Comparison of ENCODE assay signal across 9 cellular contexts in genomic region chr22:43956383-43956782, GRCh38. TPM values are rescaled to one million over a fixed set of nuclear protein-coding genes. Genes with fewer than 3 reads are reported as not detected.
DNase-seq lines count a peak whose midpoint lies in the region; ATAC-seq and TF ChIP-seq lines count a peak whose summit lies in the region.
"Had no signal": no experiment of that assay in that cellular context is flagged by ENCODE, and none has a peak within 500 bp of the region (broad histone marks: within the 10 kb centered on the region; RNA-seq: fewer than 3 reads in every experiment).

No MANE protein-coding gene starts in this region.

- H3K27me3 Mint-ChIP-seq in activated CD4-positive, alpha-beta memory T cell treated with anti-CD3 and anti-CD28 coated beads for 36 hours = no peaks in the 10 kb centered on the region
- peaks cover 10% of the 10 kb centered on the region for H3K27me3 Mint-ChIP-seq in stimulated activated memory B cell treated with anti-CD40 and anti-IgM and Interleukin-4, amounts not matched to agents 10 μg/mL and 1 μg/mL and 100 μg/mL, for 72 hours

- H4K20me1 ChIP-seq in hepatocyte (ENCODE audit: insufficient read depth, poor library complexity, severe bottlenecking) = peaks cover 14% of the 10 kb centered on the region

- no peak for ATAC-seq in stimulated activated memory B cell treated with anti-CD40 and anti-IgM and Interleukin-4, amounts not matched to agents 10 μg/mL and 1 μg/mL and 100 μg/mL, for 72 hours

- H3K36me3 ChIP-seq in hepatocyte (replicated peaks; ENCODE audit: insufficient read depth, low read depth) = no peaks in the 10 kb centered on the region

- H3K27me3 ChIP-seq in hepatocyte = no peaks in the 10 kb centered on the region

- peak overlapping the region; percentile 93 for H3K4me2 ChIP-seq in hepatocyte

- H3K36me3 Mint-ChIP-seq in activated CD4-positive, alpha-beta memory T cell treated with anti-CD3 and anti-CD28 coated beads for 36 hours = peaks cover 7% of the 10 kb centered on the region
- H3K36me3 Mint-ChIP-seq in stimulated activated memory B cell treated with anti-CD40 and anti-IgM and Interleukin-4, amounts not matched to agents 10 μg/mL and 1 μg/mL and 100 μg/mL, for 72 hours = peaks cover 6% of the 10 kb centered on the region

- peak overlapping the region; percentile 96 for H3K4me3 Mint-ChIP-seq in activated CD4-positive, alpha-beta memory T cell treated with anti-CD3 and anti-CD28 coated beads for 36 hours
- H3K4me3 Mint-ChIP-seq in stimulated activated memory B cell treated with anti-CD40 and anti-IgM and Interleukin-4, amounts not matched to agents 10 μg/mL and 1 μg/mL and 100 μg/mL, for 72 hours = peak overlapping the region; percentile 94

- CTCF ChIA-PET in activated CD4-positive, alpha-beta memory T cell treated with anti-CD3 and anti-CD28 coated beads for 36 hours (lab: Charles Lee) = interaction anchor here (1.3 kb wide), 1 partner anchor 10 kb away, joined by 4 read pairs; no protein-coding TSS in a partner anchor

- POLR2A ChIA-PET in activated CD4-positive, alpha-beta memory T cell treated with anti-CD3 and anti-CD28 coated beads for 36 hours (lab: Charles Lee) = no interaction called here

- H3K4me1 Mint-ChIP-seq in activated CD4-positive, alpha-beta memory T cell treated with anti-CD3 and anti-CD28 coated beads for 36 hours (ENCODE audit: low read depth) = peaks cover 35% of the 10 kb centered on the region
- peaks cover 38% of the 10 kb centered on the region for H3K4me1 Mint-ChIP-seq in stimulated activated memory B cell treated with anti-CD40 and anti-IgM and Interleukin-4, amounts not matched to agents 10 μg/mL and 1 μg/mL and 100 μg/mL, for 72 hours

- WGBS in hepatocyte (ENCODE audit: low lambda C conversion rate, missing lambda C conversion rate) = 90% methylated on average over 8 of the region's 8 CpGs

- intact Hi-C loops in activated CD4-positive, alpha-beta memory T cell treated with anti-CD3 and anti-CD28 coated beads for 36 hours (cut with micrococcal nuclease) = loop anchor here (5.0 kb wide), 1 partner anchor 764 kb away; no protein-coding TSS in a partner anchor

- peak overlapping the region; percentile 84 for H2AFZ ChIP-seq in hepatocyte

- H3K9me3 ChIP-seq in hepatocyte (ENCODE audit: low read depth) = no peaks in the 10 kb centered on the region

- H3K4me3 ChIP-seq in hepatocyte = peak overlapping the region; percentile 64

- DNase-seq in SIG-M5 treated with dmso at 0.1 percent for 504 hours (lab: John Stamatoyannopoulos, UW; ENCODE audit: unreplicated experiment) = peak; percentile 28
- DNase-seq in SIG-M5 (lab: John Stamatoyannopoulos, UW) = no peak
- DNase-seq in activated CD4-positive, alpha-beta memory T cell treated with anti-CD3 and anti-CD28 coated beads for 36 hours = no peak
- DNase-seq in hepatocyte (ENCODE audit: low spot score) = no peak
- no peak for DNase-seq in NCI-H1048 (lab: John Stamatoyannopoulos, UW)
- DNase-seq in NCI-H1417 treated with DMSO at 0.1 percent for 48 hours (lab: John Stamatoyannopoulos, UW) = no peak
- DNase-seq in activated gamma-delta T cell (lab: John Stamatoyannopoulos, UW) = no peak
- DNase-seq: SW 1271 had no signal

- H3K79me2 ChIP-seq in hepatocyte = peaks cover 60% of the 10 kb centered on the region

- TF ChIP-seq CTCF in hepatocyte (IDR thresholded peaks at IDR 0.05; ENCODE audit: poor library complexity) = no peak

- no peaks in the 10 kb centered on the region for H3K9me3 Mint-ChIP-seq in activated CD4-positive, alpha-beta memory T cell treated with anti-CD3 and anti-CD28 coated beads for 36 hours
- H3K9me3 Mint-ChIP-seq in stimulated activated memory B cell treated with anti-CD40 and anti-IgM and Interleukin-4, amounts not matched to agents 10 μg/mL and 1 μg/mL and 100 μg/mL, for 72 hours = no peaks in the 10 kb centered on the region

- peaks cover 22% of the 10 kb centered on the region for H3K4me1 ChIP-seq in hepatocyte (ENCODE audit: insufficient read depth)

- H3K27ac Mint-ChIP-seq in activated CD4-positive, alpha-beta memory T cell treated with anti-CD3 and anti-CD28 coated beads for 36 hours = peak overlapping the region; percentile 82
- peak overlapping the region; percentile 93 for H3K27ac Mint-ChIP-seq in stimulated activated memory B cell treated with anti-CD40 and anti-IgM and Interleukin-4, amounts not matched to agents 10 μg/mL and 1 μg/mL and 100 μg/mL, for 72 hours

- H3K9me2 ChIP-seq in hepatocyte (replicated peaks; ENCODE audit: insufficient read depth) = no peaks in the 10 kb centered on the region

- H3K27ac ChIP-seq in hepatocyte = peak overlapping the region; percentile 82

RNA-seq across cellular contexts. Expression of gene SAMM50, which starts 1.1 kb away (rescaled TPM):
- total RNA-seq in activated CD4-positive, alpha-beta memory T cell treated with anti-CD3 and anti-CD28 coated beads for 36 hours = 10 to 100 TPM; 41.9 to 42.9 TPM
- 37.6 and 52.7 TPM in 2 replicates for total RNA-seq in hepatocyte
- 48.2 and 53.5 TPM in 2 replicates for polyA plus RNA-seq in hepatocyte

RNA-seq across cellular contexts. Expression of gene PNPLA3, which starts 32.8 kb away (rescaled TPM):
- total RNA-seq in activated CD4-positive, alpha-beta memory T cell treated with anti-CD3 and anti-CD28 coated beads for 36 hours = under 1 TPM; 0.31 to 0.50 TPM
- total RNA-seq in hepatocyte = 14.4 and 17.1 TPM in 2 replicates
- polyA plus RNA-seq in hepatocyte = 17.3 and 18.9 TPM in 2 replicates

Comparison
In these comparisons a context has a peak if more than half of its experiments do, and no peak if none do; other contexts are left out.
1. RNA of gene PNPLA3, which starts 32.8 kb away (total RNA-seq): 14.4 to 17.1 TPM in hepatocyte; 0.31 to 0.50 TPM in activated CD4-positive, alpha-beta memory T cell treated with anti-CD3 and anti-CD28 coated beads for 36 hours; every median in the first group is over 10 times any median in the second.